ENCODE assay signal across 8 cellular contexts in genomic region chr20:2742934-2743559, GRCh38.
DNase-seq lines count a peak whose midpoint lies in the region; ATAC-seq lines count a peak whose summit lies in the region.

No MANE protein-coding gene starts in this region.

- DNase-seq in NCI-H1417 (lab: John Stamatoyannopoulos, UW) (peak; percentile 68 to 87 (median 80)), NCI-H1417 treated with DMSO at 0.1 percent for 48 hours (lab: John Stamatoyannopoulos, UW) (no peak), NCI-H1105 treated with DMSO at 0.1 percent for 48 hours (lab: John Stamatoyannopoulos, UW) (peak; percentile 86), T-helper 2 cell (peak in 4 of 5 experiments; percentile 58 to 73 (median 62)), amniotic epithelial cell (ENCODE audit: low read depth) (peak; percentile 45), inferior parietal cortex (ENCODE audit: extremely low spot score) (peak; percentile 37)
- DNase-seq in stimulated activated CD4-positive, alpha-beta T cell treated with anti-CD3 and anti-CD28 coated beads, Interleukin-2, amount 100 ng/mL, for 48 hours: peak; percentile 71 to 74

- ATAC-seq in GM19395 (IDR thresholded peaks at IDR 0.05; ENCODE audit: unreplicated experiment): no peak
